Comparison of ENCODE assay signal across 18 cellular contexts in the genomic region with DNA sequence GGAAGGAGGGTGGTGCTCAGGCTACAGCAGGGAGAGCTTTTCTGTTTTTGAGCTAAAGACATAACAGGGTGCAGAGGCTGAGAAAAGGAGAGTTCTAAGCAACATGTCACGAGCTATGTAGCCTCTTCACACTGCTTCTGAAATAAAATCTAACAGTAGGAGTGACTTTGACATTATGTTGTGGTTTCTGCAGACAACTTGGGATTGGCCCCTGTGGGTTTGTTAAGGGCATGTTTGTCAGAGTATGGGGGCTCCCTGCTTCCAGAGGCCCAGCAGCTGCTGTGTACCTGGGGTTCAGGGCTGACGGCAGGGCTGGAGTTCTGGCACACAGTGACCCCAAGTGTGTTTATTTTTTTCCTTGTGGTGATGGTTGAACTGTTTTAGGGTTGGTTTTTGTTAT. TPM values are rescaled to one million over a fixed set of nuclear protein-coding genes. Genes with fewer than 3 reads are reported as not detected.
A peak's percentile ranks its signal among the peaks of the same experiment; 100 is the strongest.
DNase-seq lines count a peak whose midpoint lies in the region; ATAC-seq and TF ChIP-seq lines count a peak whose summit lies in the region.
"Had no signal": no experiment of that assay in that cellular context is flagged by ENCODE, and none has a peak within 500 bp of the region (broad histone marks: within the 10 kb centered on the region; RNA-seq: fewer than 3 reads in every experiment).

No MANE protein-coding gene starts in this region.

- H3K4me2 ChIP-seq in IMR-90 (ENCODE audit: low read depth, low read length): no peak overlapping the region
- no peak overlapping the region for H3K4me2 ChIP-seq in mesenchymal stem cell (ENCODE audit: low read length, poor library complexity, severe bottlenecking)

- no peaks in the 10 kb centered on the region for H4K20me1 ChIP-seq in IMR-90 (ENCODE audit: insufficient read depth, low read length)

- H3K9ac ChIP-seq in IMR-90 (ENCODE audit: low read depth, low read length): no peak overlapping the region
- peak overlapping the region; percentile 37 for H3K9ac ChIP-seq in mesenchymal stem cell (ENCODE audit: low read length)
- H3K9ac ChIP-seq in stomach smooth muscle (ENCODE audit: low read length in 2 of 2): no peak overlapping the region

- H2AK9ac ChIP-seq in IMR-90 (replicated peaks; ENCODE audit: low read depth, low read length, poor library complexity): peak overlapping the region; percentile 70

- intact Hi-C loops in IMR-90 (cut with micrococcal nuclease): no loop called here

- H3K4me3 Mint-ChIP-seq in activated naive CD8-positive, alpha-beta T cell treated with anti-CD3 and anti-CD28 coated beads, Interleukin-2, amount 50 U/mL, for 24 hours: no peak overlapping the region
- H3K4me3 Mint-ChIP-seq in endothelial cell (ENCODE audit: unreplicated experiment): no peak overlapping the region
- H3K4me3 Mint-ChIP-seq: HFFc6 had no signal

- H3K4me1 ChIP-seq in IMR-90 (ENCODE audit: control insufficient read depth, insufficient read depth, low read length): peaks cover 5% of the 10 kb centered on the region
- H3K4me1 ChIP-seq in mesenchymal stem cell (ENCODE audit: control insufficient read depth, insufficient read depth, low read depth, low read length): peaks cover 9% of the 10 kb centered on the region
- H3K4me1 ChIP-seq in stomach smooth muscle (ENCODE audit: control insufficient read depth, insufficient read depth, low read length): peaks cover 13% of the 10 kb centered on the region

- peaks cover 24% of the 10 kb centered on the region for H3K9me1 ChIP-seq in IMR-90 (ENCODE audit: insufficient read depth, low read length)

- H4K8ac ChIP-seq in IMR-90 (ENCODE audit: low read depth in 2 of 2, low read length in 2 of 2): no peak overlapping the region
- no peak overlapping the region for H4K8ac ChIP-seq in mesenchymal stem cell (ENCODE audit: low read length)

- H3K4ac ChIP-seq in IMR-90 (ENCODE audit: low read depth, low read length) (no peak overlapping the region), mesenchymal stem cell (ENCODE audit: low read depth in 1 of 2, low read length in 2 of 2) (no peak overlapping the region)

- H2AK5ac ChIP-seq in IMR-90 (ENCODE audit: low read depth, low read length): 0 out of 2 replicates have a peak overlapping the region, but pooled peaks have one; percentile 46
- no peak overlapping the region for H2AK5ac ChIP-seq in mesenchymal stem cell (ENCODE audit: low read length, severe bottlenecking)

- no peaks in the 10 kb centered on the region for H3K27me3 ChIP-seq in IMR-90 (ENCODE audit: control insufficient read depth, insufficient read depth, low read length)
- H3K27me3 ChIP-seq in mesenchymal stem cell (ENCODE audit: control insufficient read depth in 1 of 2, insufficient read depth in 1 of 2, low read length in 2 of 2): no peaks in the 10 kb centered on the region
- no peaks in the 10 kb centered on the region for H3K27me3 ChIP-seq in stomach smooth muscle (ENCODE audit: control insufficient read depth in 1 of 2, insufficient read depth in 2 of 2, low read length in 2 of 2)

- dilution Hi-C loops in IMR-90 (cut with HindIII; ENCODE audit: low sequenced_read_pairs, unreplicated experiment): no loop called here

- no peak overlapping the region for H2AFZ ChIP-seq in IMR-90 (replicated peaks; ENCODE audit: low read length, poor library complexity)
- H2AFZ ChIP-seq in mesenchymal stem cell (ENCODE audit: low read depth, low read length): no peak overlapping the region

- BruUV-seq in IMR-90 (replicated peaks; lab: Mats Ljungman, UMichigan): no TSS peak

- DNase-seq in IMR-90 (no peak), mesenchymal stem cell (no peak), endothelial cell (ENCODE audit: low spot score) (no peak), GOT3 (lab: John Stamatoyannopoulos, UW) (no peak)
- DNase-seq in activated naive CD8-positive, alpha-beta T cell treated with anti-CD3 and anti-CD28 coated beads, Interleukin-2, amount 50 U/mL, for 24 hours: no peak
- DNase-seq: COR-L47; HFFc6; MV-4-11; NCI-H1417 treated with DMSO at 0.1 percent for 48 hours; NCI-H1930; NCI-H446; NK-92 treated with Interleukin-12 subunit alpha and Interleukin-12 subunit beta, amount 100 ng/mL, for 24 hours; OCI-M1; RPMI8226 had no signal

- POLR2A ChIA-PET in IMR-90 (lab: Charles Lee; ENCODE audit: unreplicated experiment): no interaction called here

- peaks cover 9% of the 10 kb centered on the region for H3K4me1 Mint-ChIP-seq in activated naive CD8-positive, alpha-beta T cell treated with anti-CD3 and anti-CD28 coated beads, Interleukin-2, amount 50 U/mL, for 24 hours
- peaks cover 9% of the 10 kb centered on the region for H3K4me1 Mint-ChIP-seq in endothelial cell (ENCODE audit: unreplicated experiment)

- no peaks in the 10 kb centered on the region for H3K36me3 Mint-ChIP-seq in activated naive CD8-positive, alpha-beta T cell treated with anti-CD3 and anti-CD28 coated beads, Interleukin-2, amount 50 U/mL, for 24 hours (ENCODE audit: low read depth)
- H3K36me3 Mint-ChIP-seq in endothelial cell (ENCODE audit: low read depth, unreplicated experiment): peaks cover 46% of the 10 kb centered on the region

- H3K18ac ChIP-seq in IMR-90 (ENCODE audit: low read depth, low read length) (no peak overlapping the region), mesenchymal stem cell (ENCODE audit: low read depth in 1 of 2, low read length in 2 of 2) (no peak overlapping the region)

- H3K27me3 Mint-ChIP-seq in activated naive CD8-positive, alpha-beta T cell treated with anti-CD3 and anti-CD28 coated beads, Interleukin-2, amount 50 U/mL, for 24 hours: no peaks in the 10 kb centered on the region
- peaks cover 12% of the 10 kb centered on the region for H3K27me3 Mint-ChIP-seq in endothelial cell (ENCODE audit: unreplicated experiment)

- TF ChIP-seq POLR2A in IMR-90 (IDR thresholded peaks at IDR 0.05; ENCODE audit: low read depth, low read length): no peak

- H3K79me1 ChIP-seq in IMR-90 (ENCODE audit: low read depth in 1 of 2, low read length in 2 of 2) (no peaks in the 10 kb centered on the region; a peak in 1 of 4 replicates), mesenchymal stem cell (replicated peaks; ENCODE audit: low read length, poor library complexity, severe bottlenecking) (no peaks in the 10 kb centered on the region)

- H3K23ac ChIP-seq in IMR-90 (ENCODE audit: low read depth, low read length): no peak overlapping the region; the same call in 1 of the 2 replicates
- no peak overlapping the region for H3K23ac ChIP-seq in mesenchymal stem cell (ENCODE audit: low read length in 2 of 2)

- H3K36me3 ChIP-seq in IMR-90 (ENCODE audit: control insufficient read depth, insufficient read depth, low read length) (peaks cover 11% of the 10 kb centered on the region), mesenchymal stem cell (ENCODE audit: control insufficient read depth in 1 of 2, insufficient read depth in 2 of 2, low read depth in 1 of 2, low read length in 2 of 2) (peaks cover 17 to 42% of the 10 kb centered on the region in 2 experiments), stomach smooth muscle (ENCODE audit: control insufficient read depth in 2 of 2, insufficient read depth in 2 of 2, low read length in 2 of 2) (peaks cover 3 to 11% of the 10 kb centered on the region in 2 donors)

- no peak overlapping the region; the same call in 1 of the 2 replicates for H4K91ac ChIP-seq in IMR-90 (ENCODE audit: insufficient read depth, low read depth, low read length)
- no peak overlapping the region for H4K91ac ChIP-seq in mesenchymal stem cell (ENCODE audit: low read length)

- no peaks in the 10 kb centered on the region for H3K9me3 Mint-ChIP-seq in activated naive CD8-positive, alpha-beta T cell treated with anti-CD3 and anti-CD28 coated beads, Interleukin-2, amount 50 U/mL, for 24 hours
- H3K9me3 Mint-ChIP-seq in endothelial cell (ENCODE audit: unreplicated experiment): no peaks in the 10 kb centered on the region
- H3K9me3 Mint-ChIP-seq: HFFc6 had no signal

- H3K9me3 ChIP-seq in IMR-90 (ENCODE audit: control insufficient read depth, insufficient read depth, low read length): no peaks in the 10 kb centered on the region
- H3K9me3 ChIP-seq in mesenchymal stem cell (ENCODE audit: control insufficient read depth, low read length): no peaks in the 10 kb centered on the region
- H3K9me3 ChIP-seq in stomach smooth muscle (ENCODE audit: control insufficient read depth in 2 of 2, low read length in 2 of 2): no peaks in the 10 kb centered on the region

- ATAC-seq in IMR-90 (ENCODE audit: low read depth): no peak
- ATAC-seq in activated naive CD8-positive, alpha-beta T cell treated with anti-CD3 and anti-CD28 coated beads, Interleukin-2, amount 50 U/mL, for 24 hours: peak; percentile 68
- no peak for ATAC-seq in HG02588 (IDR thresholded peaks at IDR 0.05; ENCODE audit: unreplicated experiment)

- H3K27ac ChIP-seq in IMR-90 (ENCODE audit: insufficient read depth, low read length) (no peak overlapping the region), mesenchymal stem cell (ENCODE audit: low read length, poor library complexity, severe bottlenecking) (no peak overlapping the region), stomach smooth muscle (ENCODE audit: low read length) (peak overlapping the region; percentile 0)
- H3K27ac ChIP-seq: C4-2B had no signal

- in situ Hi-C loops in IMR-90 (cut with MboI; ENCODE audit: low sequenced_read_pairs): no loop called here

- CTCF ChIA-PET in IMR-90 (lab: Yijun Ruan, JAX): interaction anchor here (1.7 kb wide), 1 partner anchor 34 kb away, joined by 4 read pairs; no protein-coding TSS in a partner anchor

- H2BK12ac ChIP-seq in mesenchymal stem cell (ENCODE audit: low read length in 2 of 2): no peak overlapping the region

- H2BK5ac ChIP-seq in IMR-90 (ENCODE audit: low read depth, low read length, poor library complexity, severe bottlenecking) (no peak overlapping the region), mesenchymal stem cell (ENCODE audit: low read depth, low read length, poor library complexity, severe bottlenecking) (no peak overlapping the region)

- TF ChIP-seq RAD21 in IMR-90 (IDR thresholded peaks at IDR 0.05; ENCODE audit: low read length): no peak

- no peak overlapping the region for H3K27ac Mint-ChIP-seq in activated naive CD8-positive, alpha-beta T cell treated with anti-CD3 and anti-CD28 coated beads, Interleukin-2, amount 50 U/mL, for 24 hours
- no peak overlapping the region for H3K27ac Mint-ChIP-seq in endothelial cell (ENCODE audit: unreplicated experiment)
- H3K27ac Mint-ChIP-seq: HFFc6 had no signal

- no CpG with 5 or more reads among the region's 2 CpGs for WGBS in IMR-90 (ENCODE audit: extremely low coverage in 2 of 2, insufficient read length in 1 of 2), 2 experiments
- 87% methylated on average over 2 of the region's 2 CpGs for WGBS in mesenchymal stem cell

- H2BK15ac ChIP-seq in IMR-90 (ENCODE audit: low read depth, low read length) (no peak overlapping the region), mesenchymal stem cell (ENCODE audit: low read depth, poor library complexity, severe bottlenecking) (no peak overlapping the region)

- H2BK20ac ChIP-seq in IMR-90 (ENCODE audit: low read depth, low read length): no peak overlapping the region

- H3K56ac ChIP-seq in IMR-90 (ENCODE audit: extremely low read depth, insufficient read depth, low read length): no peak overlapping the region

- H3K4me3 ChIP-seq in IMR-90 (ENCODE audit: insufficient read depth, low read depth, low read length) (no peak overlapping the region), mesenchymal stem cell (ENCODE audit: insufficient read depth in 1 of 2, low read depth in 1 of 2, low read length in 2 of 2) (no peak overlapping the region), stomach smooth muscle (ENCODE audit: low read length in 2 of 2) (no peak overlapping the region)

- H2BK120ac ChIP-seq in IMR-90 (ENCODE audit: low read depth, low read length) (no peak overlapping the region), mesenchymal stem cell (ENCODE audit: low read depth, low read length) (no peak overlapping the region)

- H3K14ac ChIP-seq in IMR-90 (replicated peaks; ENCODE audit: low read depth, low read length) (no peak overlapping the region; the same call in 1 of the 2 replicates), mesenchymal stem cell (ENCODE audit: low read length in 2 of 2) (no peak overlapping the region)

- no peak overlapping the region for H4K5ac ChIP-seq in IMR-90 (ENCODE audit: low read depth, low read length)

- no peak for TF ChIP-seq CTCF in IMR-90 (conservative IDR thresholded peaks at IDR 0.05; ENCODE audit: low read depth, low read length)
- TF ChIP-seq CTCF in endothelial cell (IDR thresholded peaks at IDR 0.05; ENCODE audit: unreplicated experiment): no peak

RNA-seq across cellular contexts. Expression of a gene that starts 24.7 kb away (rescaled TPM):
- total RNA-seq in IMR-90 (2012; rRNA removed) (0.56 and 1.8 TPM in 2 replicates), endothelial cell (ENCODE audit: unreplicated experiment) (563 TPM)
- polyA plus RNA-seq in IMR-90 (2012; rRNA removed): 1.0 and 1.6 TPM in 2 replicates
- 0.40 and 0.51 TPM in 2 replicates for polyA plus RNA-seq in IMR-90 (2012; cell fraction: cytosol; rRNA removed)
- polyA plus RNA-seq in IMR-90 (2012; cell fraction: nucleus; rRNA removed; ENCODE audit: low replicate concordance): 3.8 and 4.2 TPM in 2 replicates
- polyA plus RNA-seq in mesenchymal stem cell (2013, experiment 1 of 2): 0.41 TPM
- 0.34 TPM for polyA plus RNA-seq in mesenchymal stem cell (2013, experiment 2 of 2)

RNA-seq across cellular contexts. Expression of a gene that starts 25.7 kb away (rescaled TPM):
- 10.6 and 11.9 TPM in 2 replicates for total RNA-seq in IMR-90 (2012; rRNA removed)
- 17.9 and 19.0 TPM in 2 replicates for polyA plus RNA-seq in IMR-90 (2012; rRNA removed)
- 19.4 and 24.5 TPM in 2 replicates for polyA plus RNA-seq in IMR-90 (2012; cell fraction: cytosol; rRNA removed)
- 12.2 and 13.8 TPM in 2 replicates for polyA plus RNA-seq in IMR-90 (2012; cell fraction: nucleus; rRNA removed; ENCODE audit: low replicate concordance)
- polyA plus RNA-seq in mesenchymal stem cell (2013, experiment 1 of 2): 12.8 TPM
- polyA plus RNA-seq in mesenchymal stem cell (2013, experiment 2 of 2): 12.6 TPM
- 52.9 TPM for total RNA-seq in endothelial cell (ENCODE audit: unreplicated experiment)

RNA-seq across cellular contexts. Expression of a gene that starts 35.6 kb away (rescaled TPM):
- total RNA-seq in IMR-90 (2012; rRNA removed) (2.3 and 2.5 TPM in 2 replicates), endothelial cell (ENCODE audit: unreplicated experiment) (not detected)
- polyA plus RNA-seq in IMR-90 (2012; rRNA removed): 7.2 and 12.4 TPM in 2 replicates
- polyA plus RNA-seq in IMR-90 (2012; cell fraction: cytosol; rRNA removed): 4.7 and 10.7 TPM in 2 replicates
- polyA plus RNA-seq in IMR-90 (2012; cell fraction: nucleus; rRNA removed; ENCODE audit: low replicate concordance): 1.4 and 1.5 TPM in 2 replicates
- 0.30 TPM for polyA plus RNA-seq in mesenchymal stem cell (2013, experiment 1 of 2)
- polyA plus RNA-seq in mesenchymal stem cell (2013, experiment 2 of 2): 0.23 TPM
- total RNA-seq: H4 had no signal

Comparison
In these comparisons a context has a peak if more than half of its experiments do, and no peak if none do; other contexts are left out.
1. RNA of a gene that starts 24.7 kb away (total RNA-seq): 563 TPM in endothelial cell (single experiment); 0.56 to 1.8 TPM in IMR-90; every median in the first group is over 100 times any median in the second.